Comparison of ENCODE assay signal across 21 cellular contexts in the genomic region with DNA sequence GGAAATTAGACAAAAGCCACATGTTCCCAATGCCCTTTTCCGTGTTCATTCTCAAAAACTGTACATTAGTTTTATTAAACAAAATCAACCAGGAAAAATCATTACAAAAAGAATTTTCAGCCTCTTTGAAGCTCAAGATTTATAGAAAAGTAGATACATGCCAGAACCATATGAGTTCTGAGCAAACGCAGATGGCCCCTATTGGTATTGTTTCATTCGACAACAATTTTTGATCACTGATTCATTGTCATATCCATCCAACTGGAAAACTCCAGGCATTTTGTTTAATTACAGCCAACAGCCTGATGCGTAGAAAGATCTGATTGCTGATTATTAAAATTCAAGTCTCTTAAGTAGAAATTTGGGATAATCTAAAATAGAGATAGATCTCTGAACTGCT.
"Had no signal": no experiment of that assay in that cellular context is flagged by ENCODE, and none has a peak within 500 bp of the region (broad histone marks: within the 10 kb centered on the region; RNA-seq: fewer than 3 reads in every experiment).

No MANE protein-coding gene starts in this region.

- H3K27me3 Mint-ChIP-seq: activated CD4-positive, alpha-beta memory T cell treated with anti-CD3 and anti-CD28 coated beads for 36 hours; activated CD4-positive, alpha-beta T cell treated with anti-CD3 and anti-CD28 coated beads, Interleukin-2, amount 10 ng/mL, durations not matched to agents 7 days and 5 days; activated naive CD8-positive, alpha-beta T cell treated with anti-CD3 and anti-CD28 coated beads, Interleukin-2, amount 50 U/mL, for 24 hours had no signal

- H3K4me3 Mint-ChIP-seq: activated CD4-positive, alpha-beta memory T cell treated with anti-CD3 and anti-CD28 coated beads for 36 hours; activated CD4-positive, alpha-beta T cell treated with anti-CD3 and anti-CD28 coated beads, Interleukin-2, amount 10 ng/mL, durations not matched to agents 7 days and 5 days; activated naive CD8-positive, alpha-beta T cell treated with anti-CD3 and anti-CD28 coated beads, Interleukin-2, amount 50 U/mL, for 24 hours; activated T-cell treated with anti-CD3 and anti-CD28 coated beads, Interleukin-2, amount 50 U/mL, for 4 hours had no signal

- H3K9me3 Mint-ChIP-seq: activated CD4-positive, alpha-beta memory T cell treated with anti-CD3 and anti-CD28 coated beads for 36 hours; activated naive CD4-positive, alpha-beta T cell treated with anti-CD3 and anti-CD28 coated beads, Interleukin-2, amount 50 U/mL, for 72 hours; activated naive CD8-positive, alpha-beta T cell treated with anti-CD3 and anti-CD28 coated beads, Interleukin-2, amount 50 U/mL, for 24 hours; activated T-cell treated with anti-CD3 and anti-CD28 coated beads, Interleukin-2, amount 50 U/mL, for 4 hours had no signal

- H3K27ac Mint-ChIP-seq: activated CD4-positive, alpha-beta memory T cell treated with anti-CD3 and anti-CD28 coated beads for 36 hours; activated CD4-positive, alpha-beta T cell treated with anti-CD3 and anti-CD28 coated beads, Interleukin-2, amount 10 ng/mL, durations not matched to agents 7 days and 5 days; activated naive CD4-positive, alpha-beta T cell treated with anti-CD3 and anti-CD28 coated beads, Interleukin-2, amount 50 U/mL, for 72 hours; activated naive CD8-positive, alpha-beta T cell treated with anti-CD3 and anti-CD28 coated beads, Interleukin-2, amount 50 U/mL, for 24 hours had no signal

- H3K27me3 ChIP-seq: brain microvascular endothelial cell, cardiac muscle cell had no signal

- H3K36me3 Mint-ChIP-seq: activated CD4-positive, alpha-beta memory T cell treated with anti-CD3 and anti-CD28 coated beads for 36 hours; activated naive CD4-positive, alpha-beta T cell treated with anti-CD3 and anti-CD28 coated beads, Interleukin-2, amount 50 U/mL, for 72 hours had no signal

- DNase-seq: activated CD4-positive, alpha-beta memory T cell treated with anti-CD3 and anti-CD28 coated beads for 36 hours; activated CD4-positive, alpha-beta T cell treated with anti-CD3 and anti-CD28 coated beads, Interleukin-2, amount 10 ng/mL, durations not matched to agents 7 days and 5 days; activated CD4-positive, CD25-positive, alpha-beta regulatory T cell; activated CD8-positive, alpha-beta memory T cell treated with anti-CD3 and anti-CD28 coated beads for 24 hours; activated effector memory CD4-positive, alpha-beta T cell treated with anti-CD3 and anti-CD28 coated beads, Interleukin-2, amount 50 U/mL, for 16 hours; activated naive CD4-positive, alpha-beta T cell treated with Interleukin-2 at 50 U/mL for 16 hours; activated naive CD8-positive, alpha-beta T cell treated with anti-CD3 and anti-CD28 coated beads, Interleukin-2, amount 50 U/mL, for 24 hours; activated T-cell treated with anti-CD3 and anti-CD28 coated beads, Interleukin-2, amount 50 U/mL, for 4 hours; amniotic stem cell; brain microvascular endothelial cell; Karpas-422; NCI-H1105 treated with DMSO at 0.1 percent for 48 hours; NCI-H1436 treated with DMSO at 0.1 percent for 48 hours; NCI-H345; NCI-H510A treated with DMSO at 0.1 percent for 48 hours; T-helper 1 cell had no signal

- ATAC-seq: activated naive CD4-positive, alpha-beta T cell treated with anti-CD3 and anti-CD28 coated beads, Interleukin-2, amount 50 U/mL, for 72 hours; activated naive CD8-positive, alpha-beta T cell treated with anti-CD3 and anti-CD28 coated beads, Interleukin-2, amount 50 U/mL, for 24 hours; activated T-cell treated with anti-CD3 and anti-CD28 coated beads, Interleukin-2, amount 50 U/mL, for 4 hours; K562; PC-3 had no signal

- H3K4me1 Mint-ChIP-seq: activated CD4-positive, alpha-beta T cell treated with anti-CD3 and anti-CD28 coated beads, Interleukin-2, amount 10 ng/mL, durations not matched to agents 7 days and 5 days; activated naive CD8-positive, alpha-beta T cell treated with anti-CD3 and anti-CD28 coated beads, Interleukin-2, amount 50 U/mL, for 24 hours had no signal

- H3K27ac ChIP-seq: brain microvascular endothelial cell, cardiac muscle cell, VCaP had no signal
